ENCODE assay signal across 28 cellular contexts in the genomic region with DNA sequence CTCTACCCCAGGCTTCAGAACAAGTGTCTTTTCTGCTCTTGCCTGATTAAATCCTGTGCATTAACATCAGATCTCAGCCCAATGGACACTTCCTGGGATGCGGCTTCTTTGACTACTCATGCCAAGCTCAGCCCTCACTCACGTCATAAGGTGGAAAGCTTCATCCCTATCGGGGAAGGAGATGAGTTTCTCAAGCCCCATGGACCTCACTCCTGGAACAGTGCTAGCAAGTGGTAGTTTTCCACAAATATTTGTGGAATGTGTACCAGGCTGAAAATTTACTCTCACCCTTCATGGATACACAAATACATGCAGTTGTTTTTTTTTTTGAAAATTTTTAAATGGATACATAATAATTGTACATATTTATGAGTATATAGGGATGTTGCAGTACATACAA.
"Had no signal": no experiment of that assay in that cellular context is flagged by ENCODE, and none has a peak within 500 bp of the region (broad histone marks: within the 10 kb centered on the region; RNA-seq: fewer than 3 reads in every experiment).

No MANE protein-coding gene starts in this region.

- H3K27me3 Mint-ChIP-seq: activated CD4-positive, alpha-beta T cell treated with anti-CD3 and anti-CD28 coated beads, Interleukin-2, amount 10 ng/mL, durations not matched to agents 7 days and 5 days; activated T-cell treated with anti-CD3 and anti-CD28 coated beads, Interleukin-2, amount 50 U/mL, for 24 hours had no signal

- H3K9me3 ChIP-seq: body of pancreas, colonic mucosa, esophagus squamous epithelium, gastroesophageal sphincter, pancreas, psoas muscle, suprapubic skin, tibial artery, upper lobe of right lung had no signal

- FAIRE-seq: endometrium, pancreas had no signal

- H3K4me1 Mint-ChIP-seq: activated CD4-positive, alpha-beta memory T cell treated with anti-CD3 and anti-CD28 coated beads, Interleukin-2, amount 10 ng/mL, durations not matched to agents 7 days and 5 days; activated CD4-positive, alpha-beta T cell treated with anti-CD3 and anti-CD28 coated beads, Interleukin-2, amount 10 ng/mL, durations not matched to agents 7 days and 5 days; activated naive CD4-positive, alpha-beta T cell treated with anti-CD3 and anti-CD28 coated beads, Interleukin-2, amount 10 ng/mL, durations not matched to agents 7 days and 5 days; activated naive CD8-positive, alpha-beta T cell treated with anti-CD3 and anti-CD28 coated beads, Interleukin-2, amount 10 ng/mL, durations not matched to agents 7 days and 5 days; naive thymus-derived CD4-positive, alpha-beta T cell; neural crest cell; T-helper 17 cell had no signal

- ATAC-seq: body of pancreas; gastroesophageal sphincter; naive thymus-derived CD4-positive, alpha-beta T cell; pancreas; psoas muscle; T-helper 17 cell; upper lobe of right lung had no signal

- H3K27ac Mint-ChIP-seq: activated CD4-positive, alpha-beta memory T cell treated with anti-CD3 and anti-CD28 coated beads, Interleukin-2, amount 10 ng/mL, durations not matched to agents 7 days and 5 days; activated CD4-positive, alpha-beta T cell treated with anti-CD3 and anti-CD28 coated beads, Interleukin-2, amount 10 ng/mL, durations not matched to agents 7 days and 5 days; activated naive CD4-positive, alpha-beta T cell treated with anti-CD3 and anti-CD28 coated beads, Interleukin-2, amount 10 ng/mL, durations not matched to agents 7 days and 5 days; activated naive CD8-positive, alpha-beta T cell treated with anti-CD3 and anti-CD28 coated beads, Interleukin-2, amount 10 ng/mL, durations not matched to agents 7 days and 5 days; activated T-cell treated with anti-CD3 and anti-CD28 coated beads, Interleukin-2, amount 50 U/mL, for 24 hours; naive thymus-derived CD4-positive, alpha-beta T cell; T-helper 17 cell had no signal

- H3K4me3 ChIP-seq: body of pancreas, colonic mucosa, esophagus squamous epithelium, gastroesophageal sphincter, pancreas, psoas muscle, spleen, suprapubic skin, tibial artery, upper lobe of right lung had no signal

- H3K9me3 Mint-ChIP-seq: activated CD4-positive, alpha-beta memory T cell treated with anti-CD3 and anti-CD28 coated beads, Interleukin-2, amount 10 ng/mL, durations not matched to agents 7 days and 5 days; activated CD4-positive, alpha-beta T cell treated with anti-CD3 and anti-CD28 coated beads, Interleukin-2, amount 10 ng/mL, durations not matched to agents 7 days and 5 days; activated naive CD4-positive, alpha-beta T cell treated with anti-CD3 and anti-CD28 coated beads, Interleukin-2, amount 10 ng/mL, durations not matched to agents 7 days and 5 days; activated naive CD8-positive, alpha-beta T cell treated with anti-CD3 and anti-CD28 coated beads, Interleukin-2, amount 10 ng/mL, durations not matched to agents 7 days and 5 days; activated T-cell treated with anti-CD3 and anti-CD28 coated beads, Interleukin-2, amount 50 U/mL, for 24 hours; neural crest cell had no signal

- H3K36me3 Mint-ChIP-seq: activated naive CD4-positive, alpha-beta T cell treated with anti-CD3 and anti-CD28 coated beads, Interleukin-2, amount 10 ng/mL, durations not matched to agents 7 days and 5 days; activated naive CD8-positive, alpha-beta T cell treated with anti-CD3 and anti-CD28 coated beads, Interleukin-2, amount 10 ng/mL, durations not matched to agents 7 days and 5 days; naive thymus-derived CD4-positive, alpha-beta T cell had no signal

- DNase-seq: activated CD4-positive, alpha-beta memory T cell treated with anti-CD3 and anti-CD28 coated beads, Interleukin-2, amount 10 ng/mL, durations not matched to agents 7 days and 5 days; activated CD4-positive, alpha-beta T cell treated with anti-CD3 and anti-CD28 coated beads for 1 hour; activated CD4-positive, alpha-beta T cell treated with anti-CD3 and anti-CD28 coated beads, Interleukin-2, amount 10 ng/mL, durations not matched to agents 7 days and 5 days; activated CD8-positive, alpha-beta memory T cell treated with anti-CD3 and anti-CD28 coated beads, Interleukin-2, amount 50 U/mL, for 48 hours; activated gamma-delta T cell; activated naive CD4-positive, alpha-beta T cell treated with anti-CD3 and anti-CD28 coated beads, Interleukin-2, amount 10 ng/mL, durations not matched to agents 7 days and 5 days; activated naive CD8-positive, alpha-beta T cell treated with anti-CD3 and anti-CD28 coated beads, Interleukin-2, amount 10 ng/mL, durations not matched to agents 7 days and 5 days; activated T-cell treated with anti-CD3 and anti-CD28 coated beads, Interleukin-2, amount 50 U/mL, for 24 hours; body of pancreas; colonic mucosa; effector CD8-positive, alpha-beta T cell; esophagus squamous epithelium; midbrain; naive thymus-derived CD4-positive, alpha-beta T cell; nucleus accumbens; pancreas; psoas muscle; spleen; stimulated activated naive CD4-positive, alpha-beta T cell; T-helper 17 cell; T1000; tibial artery; upper lobe of right lung had no signal

- H3K27ac ChIP-seq: body of pancreas, colonic mucosa, epithelial cell of prostate, esophagus squamous epithelium, gastroesophageal sphincter, pancreas, psoas muscle, spleen, suprapubic skin, tibial artery, upper lobe of right lung had no signal

- H3K4me3 Mint-ChIP-seq: activated CD4-positive, alpha-beta memory T cell treated with anti-CD3 and anti-CD28 coated beads, Interleukin-2, amount 10 ng/mL, durations not matched to agents 7 days and 5 days; activated CD4-positive, alpha-beta T cell treated with anti-CD3 and anti-CD28 coated beads, Interleukin-2, amount 10 ng/mL, durations not matched to agents 7 days and 5 days; activated naive CD4-positive, alpha-beta T cell treated with anti-CD3 and anti-CD28 coated beads, Interleukin-2, amount 10 ng/mL, durations not matched to agents 7 days and 5 days; activated naive CD8-positive, alpha-beta T cell treated with anti-CD3 and anti-CD28 coated beads, Interleukin-2, amount 10 ng/mL, durations not matched to agents 7 days and 5 days; activated T-cell treated with anti-CD3 and anti-CD28 coated beads, Interleukin-2, amount 50 U/mL, for 24 hours; naive thymus-derived CD4-positive, alpha-beta T cell; neural crest cell; T-helper 17 cell had no signal

- H3K36me3 ChIP-seq: colonic mucosa, esophagus squamous epithelium, gastroesophageal sphincter, pancreas, spleen, suprapubic skin, tibial artery, upper lobe of right lung had no signal

- H3K27me3 ChIP-seq: body of pancreas, colonic mucosa, esophagus squamous epithelium, gastroesophageal sphincter, pancreas, spleen, suprapubic skin, upper lobe of right lung had no signal

- H3K4me1 ChIP-seq: colonic mucosa, esophagus squamous epithelium, gastroesophageal sphincter, pancreas, psoas muscle, spleen, suprapubic skin, tibial artery, upper lobe of right lung had no signal
